In the genomic region with DNA sequence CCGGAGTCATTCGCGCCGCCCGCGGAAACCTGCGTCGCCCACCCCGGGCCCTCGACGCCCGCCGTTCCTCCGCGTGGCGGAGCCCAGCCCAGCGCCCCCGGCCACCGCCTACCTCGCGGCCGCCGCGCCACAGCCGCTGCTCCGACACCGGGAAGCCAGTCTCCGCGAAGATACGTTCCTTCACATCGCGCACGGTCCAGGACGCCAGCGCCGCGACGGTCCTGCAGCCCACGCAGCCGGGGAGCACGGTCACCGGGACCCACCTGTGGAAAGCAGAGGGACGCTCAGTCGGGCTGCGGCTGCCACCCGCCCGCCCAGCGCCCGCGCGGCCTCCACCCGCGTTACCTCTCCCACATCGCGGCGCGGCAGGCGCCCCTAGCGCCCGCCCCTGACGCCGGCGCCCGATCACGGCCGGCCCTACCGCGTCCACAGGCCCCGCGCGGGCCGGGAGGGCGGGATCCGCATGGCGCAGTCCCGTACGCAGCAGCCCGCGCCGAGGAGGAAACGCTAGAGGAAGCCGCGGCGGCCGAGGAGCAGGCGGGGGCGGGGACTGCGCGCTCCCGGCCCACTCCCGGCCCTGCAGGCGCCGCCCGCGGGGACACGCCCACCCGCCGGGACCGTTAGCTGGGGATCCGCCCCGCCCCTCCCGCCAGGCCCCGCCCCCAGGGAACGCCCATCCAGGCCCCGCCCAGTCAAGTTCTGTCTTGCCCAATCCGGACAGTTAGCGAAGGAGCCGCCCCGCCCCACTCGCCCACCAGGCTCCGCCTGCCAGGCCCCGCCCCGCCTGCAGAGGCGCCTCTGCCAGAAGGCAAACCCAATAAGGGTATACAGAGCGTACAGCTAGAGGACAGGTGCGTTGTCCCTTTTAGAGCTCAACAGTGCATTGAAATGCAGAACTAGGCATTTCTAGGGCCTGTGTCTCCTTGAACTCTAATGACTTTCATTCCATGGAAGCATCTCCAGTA, we compare ENCODE assay signal across 8 cellular contexts. TPM values are rescaled to one million over a fixed set of nuclear protein-coding genes. Genes with fewer than 3 reads are reported as not detected.
A peak's percentile ranks its signal among the peaks of the same experiment; 100 is the strongest.
DNase-seq lines count a peak whose midpoint lies in the region; ATAC-seq, FAIRE-seq and TF ChIP-seq lines count a peak whose summit lies in the region.

No MANE protein-coding gene starts in this region.

- no peaks in the 10 kb centered on the region for H3K27me3 ChIP-seq in prostate gland (replicated peaks; ENCODE audit: insufficient read depth)

- peak overlapping the region; percentile 82 for H3K27ac ChIP-seq in prostate gland
- H3K27ac ChIP-seq in urinary bladder (ENCODE audit: low read depth), result peak overlapping the region; percentile 75

- under 1% methylated on average over 72 of the region's 116 CpGs for WGBS in prostate gland
- WGBS in urinary bladder, result under 1% methylated on average over 116 of the region's 116 CpGs

- DNase-seq in GM12891 (ENCODE audit: insufficient read length, low spot score) (peak; percentile 85), NCI-H1417 (lab: John Stamatoyannopoulos, UW) (peak; percentile 83 to 89 (median 84)), T follicular helper cell (ENCODE audit: low read depth) (peak; percentile 97), amniotic stem cell (lab: John Stamatoyannopoulos, UW) (peak; percentile 86), left ventricle myocardium superior (peak; percentile 99), prostate gland (ENCODE audit: low spot score) (peak; percentile 93)

- intact Hi-C loops in left ventricle myocardium superior (cut with micrococcal nuclease), result no loop called here
- intact Hi-C loops in prostate gland (cut with DNase I), result no loop called here

- H3K4me1 ChIP-seq in prostate gland (replicated peaks), result no peaks in the 10 kb centered on the region
- H3K4me1 ChIP-seq in urinary bladder (ENCODE audit: insufficient read depth), result no peaks in the 10 kb centered on the region

- ATAC-seq in HG02763 (IDR thresholded peaks at IDR 0.05; ENCODE audit: unreplicated experiment) (peak; percentile 87), left ventricle myocardium superior (peak; percentile 97)

- peak; percentile 93 for FAIRE-seq in GM12891 (lab: Jason Lieb, UNC)

- H3K36me3 ChIP-seq in prostate gland (no peaks in the 10 kb centered on the region), urinary bladder (ENCODE audit: insufficient read depth) (no peaks in the 10 kb centered on the region)

- TF ChIP-seq POLR2A in GM12891 (IDR thresholded peaks at IDR 0.05; ENCODE audit: low read depth, low read length) (peak; percentile 56), prostate gland (IDR thresholded peaks at IDR 0.05) (peak; percentile 52)

- no peaks in the 10 kb centered on the region for H3K9me3 ChIP-seq in prostate gland

- H3K4me3 ChIP-seq in prostate gland (peak overlapping the region; percentile 61 to 68), urinary bladder (ENCODE audit: low read depth, low read length) (peak overlapping the region; percentile 75)

- TF ChIP-seq CTCF in prostate gland (IDR thresholded peaks at IDR 0.05), result peak in 2 of 4 experiments; percentile 17 to 25

TF ChIP-seq in GM12891, 5 proteins besides CTCF, POLR2A, EP300 and RAD21:
- TF ChIP-seq POU2F2 (IDR thresholded peaks at IDR 0.05; ENCODE audit: low read depth, low read length) (no peak), POLR2AphosphoS5 (IDR thresholded peaks at IDR 0.05; ENCODE audit: low read depth, low read length) (no peak; the same call in 1 of the 2 replicates), PAX5 (IDR thresholded peaks at IDR 0.05; ENCODE audit: insufficient read depth, low read length, severe bottlenecking) (no peak), SPI1 (IDR thresholded peaks at IDR 0.05; ENCODE audit: low read depth, low read length) (peak; percentile 21; the same call in 1 of the 2 replicates), TAF1 (IDR thresholded peaks at IDR 0.05; ENCODE audit: low read depth, low read length) (no peak)

RNA-seq across cellular contexts. Expression of gene SACS, which starts 58.2 kb away (rescaled TPM):
- 9.5 TPM for polyA plus RNA-seq in GM12891 (2012; ENCODE audit: low read depth, missing spikeins)
- total RNA-seq in left ventricle myocardium superior (7.7 TPM), prostate gland (10 to 100 TPM in 1 of 2 donors, 1 to 10 TPM in 1; 7.8 to 24.1 TPM), urinary bladder (90.3 TPM)
- 9.7 TPM for polyA plus RNA-seq in urinary bladder

Comparison
In these comparisons a context has a peak if more than half of its experiments do, and no peak if none do; other contexts are left out.
1. Peak in every context shown above with its lines: DNase-seq, ATAC-seq, H3K4me3 ChIP-seq and H3K27ac ChIP-seq.